In genomic region chr17:40533896-40534295, GRCh38 we compare ENCODE assay signal across 1 cellular context.
TF ChIP-seq lines count a peak whose summit lies in the region.

No MANE protein-coding gene starts in this region.

TF ChIP-seq in H1, 55 proteins besides CTCF, POLR2A, EP300 and RAD21:
- TF ChIP-seq CREB1 (IDR thresholded peaks at IDR 0.05) (no peak), SIRT6 (IDR thresholded peaks at IDR 0.05; ENCODE audit: low read length) (no peak), SP4 (IDR thresholded peaks at IDR 0.05; ENCODE audit: low read length) (no peak), POU5F1 (IDR thresholded peaks at IDR 0.05; ENCODE audit: low read depth, low read length) (no peak), FOSL1 (IDR thresholded peaks at IDR 0.05; ENCODE audit: insufficient read depth, low read depth, low read length) (no peak), EGR1 (IDR thresholded peaks at IDR 0.05; ENCODE audit: borderline replicate concordance, low read depth, low read length) (no peak), RXRA (IDR thresholded peaks at IDR 0.05; ENCODE audit: insufficient read depth, low read depth, low read length) (no peak), RNF2 (IDR thresholded peaks at IDR 0.05; ENCODE audit: borderline replicate concordance, low read depth, low read length, missing control alignments, poor library complexity, severe bottlenecking) (no peak), BRCA1 (IDR thresholded peaks at IDR 0.05; ENCODE audit: low read depth, low read length) (no peak), SP1 (IDR thresholded peaks at IDR 0.05; ENCODE audit: low read depth, low read length) (no peak), TAF7 (optimal IDR thresholded peaks at IDR 0.05; ENCODE audit: borderline replicate concordance, low read depth, low read length) (no peak), EZH2 (IDR thresholded peaks at IDR 0.05; ENCODE audit: low read depth, low read length, severe bottlenecking) (no peak), CTBP2 (IDR thresholded peaks at IDR 0.05; ENCODE audit: borderline replicate concordance, insufficient read depth, insufficient read length, low read length) (no peak), KDM1A (IDR thresholded peaks at IDR 0.05; ENCODE audit: borderline replicate concordance, low read length) (no peak), JUND (IDR thresholded peaks at IDR 0.05; ENCODE audit: low read length) (no peak), RFX5 (IDR thresholded peaks at IDR 0.05; ENCODE audit: borderline replicate concordance, low read depth, low read length) (no peak)
